17 cellular contexts compared by ENCODE assay signal in the genomic region with DNA sequence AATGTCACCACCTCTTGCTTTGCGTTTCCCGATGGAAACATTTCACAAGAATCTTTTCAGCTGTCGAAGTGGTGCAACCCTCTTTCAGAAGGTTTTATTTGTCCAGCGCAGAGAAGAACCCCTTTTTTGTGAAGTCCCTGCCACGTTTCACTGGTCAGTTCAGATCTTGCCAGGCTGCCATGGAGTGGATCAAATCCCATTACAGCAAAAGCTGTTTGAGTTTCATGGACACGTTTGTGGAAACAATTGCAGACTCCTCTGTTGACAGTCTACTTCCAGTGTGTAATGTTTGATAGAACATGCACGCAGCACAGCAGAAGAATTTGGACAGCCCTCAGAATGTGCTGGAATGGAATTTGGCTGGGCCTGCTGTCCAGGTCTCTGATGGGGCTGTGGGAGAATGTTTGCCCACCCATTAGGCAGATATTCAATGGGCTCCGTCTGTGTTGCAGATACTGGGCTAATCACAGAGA.
DNase-seq lines count a peak whose midpoint lies in the region; ATAC-seq and TF ChIP-seq lines count a peak whose summit lies in the region.
"Had no signal": no experiment of that assay in that cellular context is flagged by ENCODE, and none has a peak within 500 bp of the region (broad histone marks: within the 10 kb centered on the region; RNA-seq: fewer than 3 reads in every experiment).

No MANE protein-coding gene starts in this region.

- WGBS in esophagus muscularis mucosa = 46% methylated on average over 8 of the region's 8 CpGs

- no peak for TF ChIP-seq EP300 in esophagus muscularis mucosa (IDR thresholded peaks at IDR 0.05)

- H3K36me3 Mint-ChIP-seq in activated naive CD8-positive, alpha-beta T cell treated with anti-CD3 and anti-CD28 coated beads, Interleukin-2, amount 50 U/mL, for 24 hours (ENCODE audit: low read depth) = peaks cover 35% of the 10 kb centered on the region

- no peak overlapping the region for H3K4me3 ChIP-seq in AG10803 (ENCODE audit: low read length)
- H3K4me3 ChIP-seq in esophagus muscularis mucosa = no peak overlapping the region
- no peak overlapping the region for H3K4me3 ChIP-seq in skeletal muscle tissue (ENCODE audit: low read length in 3 of 3)
- H3K4me3 ChIP-seq: SJSA1 had no signal

- intact Hi-C loops in esophagus muscularis mucosa (cut with DNase I) = no loop called here

- TF ChIP-seq CTCF in AG10803 (conservative IDR thresholded peaks at IDR 0.05; ENCODE audit: low read length) = no peak
- TF ChIP-seq CTCF in esophagus muscularis mucosa (IDR thresholded peaks at IDR 0.05) = no peak

- no peaks in the 10 kb centered on the region for H3K27me3 Mint-ChIP-seq in activated naive CD8-positive, alpha-beta T cell treated with anti-CD3 and anti-CD28 coated beads, Interleukin-2, amount 50 U/mL, for 24 hours
- H3K27me3 Mint-ChIP-seq: activated CD4-positive, alpha-beta T cell treated with anti-CD3 and anti-CD28 coated beads, Interleukin-2, amount 10 ng/mL, durations not matched to agents 24 days and 14 days had no signal

- no peak overlapping the region for H3K9ac ChIP-seq in skeletal muscle tissue (ENCODE audit: low read depth in 1 of 3, low read length in 3 of 3)

- H3K4me1 Mint-ChIP-seq in activated naive CD8-positive, alpha-beta T cell treated with anti-CD3 and anti-CD28 coated beads, Interleukin-2, amount 50 U/mL, for 24 hours = peaks cover 2% of the 10 kb centered on the region

- peaks cover 0 to 8% (median 0%) of the 10 kb centered on the region in 4 donors for H3K9me3 ChIP-seq in esophagus muscularis mucosa
- peaks cover 0 to 5% (median 0%) of the 10 kb centered on the region in 3 donors for H3K9me3 ChIP-seq in skeletal muscle tissue (ENCODE audit: control insufficient read depth in 3 of 3, low read length in 3 of 3)

- H3K27ac ChIP-seq in esophagus muscularis mucosa (replicated peaks in 1 of 4) (peak overlapping the region; percentile 48 to 68 (median 57)), skeletal muscle tissue (ENCODE audit: low read depth, low read length) (peak overlapping the region; percentile 8)
- H3K27ac ChIP-seq: SJSA1 had no signal

- peak; percentile 66 for DNase-seq in AG10803 (ENCODE audit: low read depth)
- DNase-seq in esophagus muscularis mucosa (ENCODE audit: extremely low spot score) = no peak
- DNase-seq in iris pigment epithelial cell (ENCODE audit: low read depth) = peak; percentile 42
- DNase-seq in amygdala (lab: John Stamatoyannopoulos, UW) = no peak
- DNase-seq in activated naive CD8-positive, alpha-beta T cell treated with anti-CD3 and anti-CD28 coated beads, Interleukin-2, amount 50 U/mL, for 24 hours = no peak
- DNase-seq in epidermal melanocyte (ENCODE audit: insufficient read length, low spot score) = no peak
- DNase-seq: activated CD4-positive, alpha-beta T cell treated with anti-CD3 and anti-CD28 coated beads, Interleukin-2, amount 10 ng/mL, durations not matched to agents 24 days and 14 days; activated CD8-positive, alpha-beta memory T cell treated with anti-CD3 and anti-CD28 coated beads, Interleukin-2, amount 50 U/mL, for 48 hours; CD8-positive, alpha-beta T cell; left colon; NCI-H2107; NCI-H524 treated with DMSO at 0.1 percent for 48 hours; small intestine; stimulated activated CD4-positive, alpha-beta T cell treated with anti-CD3 and anti-CD28 coated beads, Interleukin-4, amount 100 ng/mL, for 4 hours had no signal

- H3K4me3 Mint-ChIP-seq in activated naive CD8-positive, alpha-beta T cell treated with anti-CD3 and anti-CD28 coated beads, Interleukin-2, amount 50 U/mL, for 24 hours = no peak overlapping the region
- H3K4me3 Mint-ChIP-seq: activated CD4-positive, alpha-beta T cell treated with anti-CD3 and anti-CD28 coated beads, Interleukin-2, amount 10 ng/mL, durations not matched to agents 24 days and 14 days; CD8-positive, alpha-beta T cell had no signal

- peaks cover 49 to 60% (median 56%) of the 10 kb centered on the region in 4 donors for H3K4me1 ChIP-seq in esophagus muscularis mucosa
- H3K4me1 ChIP-seq in skeletal muscle tissue (ENCODE audit: control insufficient read depth in 3 of 3, insufficient read depth in 3 of 3, low read length in 3 of 3) = peaks cover 25 to 38% (median 34%) of the 10 kb centered on the region in 3 donors
- H3K4me1 ChIP-seq: SJSA1 had no signal

- H3K27ac Mint-ChIP-seq in activated naive CD8-positive, alpha-beta T cell treated with anti-CD3 and anti-CD28 coated beads, Interleukin-2, amount 50 U/mL, for 24 hours = no peak overlapping the region
- H3K27ac Mint-ChIP-seq: activated CD4-positive, alpha-beta T cell treated with anti-CD3 and anti-CD28 coated beads, Interleukin-2, amount 10 ng/mL, durations not matched to agents 24 days and 14 days; CD8-positive, alpha-beta T cell had no signal

- ATAC-seq in activated naive CD8-positive, alpha-beta T cell treated with anti-CD3 and anti-CD28 coated beads, Interleukin-2, amount 50 U/mL, for 24 hours = no peak
- ATAC-seq in HG02938 (IDR thresholded peaks at IDR 0.05; ENCODE audit: unreplicated experiment) = no peak
- ATAC-seq: CD8-positive, alpha-beta T cell; left colon had no signal

- TF ChIP-seq POLR2A in esophagus muscularis mucosa (IDR thresholded peaks at IDR 0.05; ENCODE audit: low read depth) = no peak

- no peaks in the 10 kb centered on the region for H3K27me3 ChIP-seq in esophagus muscularis mucosa
- no peaks in the 10 kb centered on the region for H3K27me3 ChIP-seq in skeletal muscle tissue (ENCODE audit: control insufficient read depth in 3 of 3, insufficient read depth in 3 of 3, low read length in 3 of 3)
- H3K27me3 ChIP-seq: SJSA1 had no signal

- peaks cover 25% of the 10 kb centered on the region for H3K9me3 Mint-ChIP-seq in activated naive CD8-positive, alpha-beta T cell treated with anti-CD3 and anti-CD28 coated beads, Interleukin-2, amount 50 U/mL, for 24 hours

- H3K36me3 ChIP-seq in esophagus muscularis mucosa = peaks cover 0 to 7% (median 0%) of the 10 kb centered on the region in 4 donors
- peaks cover 0 to 4% (median 0%) of the 10 kb centered on the region in 3 donors for H3K36me3 ChIP-seq in skeletal muscle tissue (ENCODE audit: control insufficient read depth in 3 of 3, insufficient read depth in 3 of 3, low read length in 3 of 3)

Comparison
In these comparisons a context has a peak if more than half of its experiments do, and no peak if none do; other contexts are left out.
1. DNase-seq: peak in AG10803 (single experiment) and iris pigment epithelial cell (single experiment); none in esophagus muscularis mucosa (single experiment), amygdala (0 of 56), activated naive CD8-positive, alpha-beta T cell treated with anti-CD3 and anti-CD28 coated beads, Interleukin-2, amount 50 U/mL, for 24 hours (single experiment) and epidermal melanocyte (single experiment).